Comparison of ENCODE assay signal across 8 cellular contexts in genomic region chr1:88039240-88039639, GRCh38.
"Had no signal": no experiment of that assay in that cellular context is flagged by ENCODE, and none has a peak within 500 bp of the region (broad histone marks: within the 10 kb centered on the region; RNA-seq: fewer than 3 reads in every experiment).

No MANE protein-coding gene starts in this region.

- DNase-seq: IMR-90, KBM-7, KG1 had no signal

- H3K4me3 ChIP-seq: K562 had no signal

- H3K4me3 Mint-ChIP-seq: IgD-negative memory B cell had no signal

- H3K27ac Mint-ChIP-seq: IgD-negative memory B cell had no signal

- ATAC-seq: HepG2, K562 had no signal

- H3K27me3 Mint-ChIP-seq: IgD-negative memory B cell had no signal

- FAIRE-seq: HepG2, HTR-8/SVneo, K562 had no signal

- H3K4me1 Mint-ChIP-seq: IgD-negative memory B cell had no signal

- H3K27ac ChIP-seq: HL-60 had no signal
